In the genomic region with DNA sequence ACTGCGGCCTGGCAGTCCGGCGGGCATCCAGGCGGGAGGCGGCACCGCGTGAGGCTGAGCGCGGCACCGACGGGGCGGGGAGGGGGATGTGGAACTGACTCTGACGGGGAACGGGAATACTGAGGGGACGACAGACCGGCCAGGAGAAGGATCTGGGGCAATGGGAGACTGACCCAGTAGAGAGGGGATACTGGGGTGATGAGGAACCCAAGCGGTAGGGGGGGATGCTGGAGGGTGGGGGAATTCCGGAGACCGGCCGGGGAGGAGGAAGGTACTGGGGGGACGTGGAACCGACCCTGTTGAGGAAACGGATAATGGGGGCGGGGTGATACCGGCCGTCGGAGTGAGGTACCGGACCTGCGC, we compare ENCODE assay signal across 8 cellular contexts. TPM values are rescaled to one million over a fixed set of nuclear protein-coding genes. Genes with fewer than 3 reads are reported as not detected.
DNase-seq lines count a peak whose midpoint lies in the region; ATAC-seq and TF ChIP-seq lines count a peak whose summit lies in the region.

No MANE protein-coding gene starts in this region.

- peak overlapping the region; percentile 95 for H2AFZ ChIP-seq in neural progenitor cell (replicated peaks)

- peak; percentile 8 for ATAC-seq in GM19023 (IDR thresholded peaks at IDR 0.05; ENCODE audit: unreplicated experiment)
- ATAC-seq in HG03196 (IDR thresholded peaks at IDR 0.05; ENCODE audit: unreplicated experiment), result peak; percentile 18

- peaks cover 24% of the 10 kb centered on the region for H3K4me1 Mint-ChIP-seq in neural progenitor cell

- peaks cover 47% of the 10 kb centered on the region for H3K79me2 ChIP-seq in neural progenitor cell (ENCODE audit: low read depth)

- intact Hi-C loops in esophagus muscularis mucosa (cut with DNase I), result no loop called here

- H3K36me3 Mint-ChIP-seq in neural progenitor cell, result peaks cover 6% of the 10 kb centered on the region

- peaks cover 7% of the 10 kb centered on the region for H3F3A ChIP-seq in neural progenitor cell (ENCODE audit: low read depth)

- H3K4me1 ChIP-seq in esophagus muscularis mucosa (peaks cover 25 to 54% (median 37%) of the 10 kb centered on the region in 4 donors), neural progenitor cell (peaks cover 10% of the 10 kb centered on the region)

- H3K9me3 ChIP-seq in esophagus muscularis mucosa (no peaks in the 10 kb centered on the region), neural progenitor cell (ENCODE audit: low read depth) (no peaks in the 10 kb centered on the region)

- 0% methylated on average over 16 of the region's 29 CpGs for WGBS in esophagus muscularis mucosa

- TF ChIP-seq POLR2A in esophagus muscularis mucosa (IDR thresholded peaks at IDR 0.05; ENCODE audit: low read depth), result no peak

- H4K20me1 ChIP-seq in neural progenitor cell (ENCODE audit: low read depth), result peaks cover 7% of the 10 kb centered on the region

- no peaks in the 10 kb centered on the region for H3K9me3 Mint-ChIP-seq in neural progenitor cell

- H3K36me3 ChIP-seq in esophagus muscularis mucosa (peaks cover 0 to 15% (median 8%) of the 10 kb centered on the region in 4 donors), neural progenitor cell (no peaks in the 10 kb centered on the region)

- H3K4me3 Mint-ChIP-seq in neural progenitor cell, result peak overlapping the region; percentile 96

- H3K27ac Mint-ChIP-seq in neural progenitor cell, result no peak overlapping the region

- peaks cover 3% of the 10 kb centered on the region for H3K27me3 Mint-ChIP-seq in neural progenitor cell (ENCODE audit: insufficient read depth, low read depth)

- TF ChIP-seq EP300 in esophagus muscularis mucosa (IDR thresholded peaks at IDR 0.05), result no peak

- peak overlapping the region; percentile 87 for H3K4me2 ChIP-seq in neural progenitor cell

- H3K9ac ChIP-seq in neural progenitor cell, result peak overlapping the region; percentile 53

- H3K27me3 ChIP-seq in esophagus muscularis mucosa (no peaks in the 10 kb centered on the region), neural progenitor cell (no peaks in the 10 kb centered on the region)

- H3K4me3 ChIP-seq in esophagus muscularis mucosa (peak overlapping the region; percentile 61 to 91 (median 75)), neural progenitor cell (peak overlapping the region; percentile 83)

- TF ChIP-seq CTCF in esophagus muscularis mucosa (IDR thresholded peaks at IDR 0.05) (no peak), neural progenitor cell (IDR thresholded peaks at IDR 0.05) (no peak)

- peak overlapping the region; percentile 81 to 93 (median 87) for H3K27ac ChIP-seq in esophagus muscularis mucosa (replicated peaks in 1 of 4)
- no peak overlapping the region for H3K27ac ChIP-seq in neural progenitor cell

- peak; percentile 7 to 16 for DNase-seq in activated CD8-positive, alpha-beta memory T cell treated with anti-CD3 and anti-CD28 coated beads for 4 hours (ENCODE audit: low read depth in 2 of 2)
- DNase-seq in esophagus muscularis mucosa (ENCODE audit: extremely low spot score), result no peak
- DNase-seq in neural progenitor cell (ENCODE audit: low spot score), result peak; percentile 55
- DNase-seq in COLO829 (ENCODE audit: low spot score), result no peak
- no peak for DNase-seq in SIG-M5 (lab: John Stamatoyannopoulos, UW)
- no peak for DNase-seq in foreskin melanocyte

RNA-seq across cellular contexts. Expression of a gene that starts 0.4 kb away (rescaled TPM):
- total RNA-seq in esophagus muscularis mucosa (1 to 10 TPM; 5.0 to 8.4 (median 6.1) TPM), neural progenitor cell (ENCODE audit: low replicate concordance) (16.8 and 18.0 TPM in 2 replicates)

Comparison
In these comparisons a context has a peak if more than half of its experiments do, and no peak if none do; other contexts are left out.
1. DNase-seq: peak in activated CD8-positive, alpha-beta memory T cell treated with anti-CD3 and anti-CD28 coated beads for 4 hours (2 of 2) and neural progenitor cell (single experiment); none in esophagus muscularis mucosa (single experiment), COLO829 (single experiment), SIG-M5 (single experiment) and foreskin melanocyte (single experiment).